Comparison of ENCODE assay signal across 1 cellular context in genomic region chr3:50423543-50423942, GRCh38.
TF ChIP-seq lines count a peak whose summit lies in the region.

No MANE protein-coding gene starts in this region.

TF ChIP-seq in HepG2, 621 proteins besides CTCF, POLR2A, EP300 and RAD21 (continued from another document):
- TF ChIP-seq, protein P1, sequence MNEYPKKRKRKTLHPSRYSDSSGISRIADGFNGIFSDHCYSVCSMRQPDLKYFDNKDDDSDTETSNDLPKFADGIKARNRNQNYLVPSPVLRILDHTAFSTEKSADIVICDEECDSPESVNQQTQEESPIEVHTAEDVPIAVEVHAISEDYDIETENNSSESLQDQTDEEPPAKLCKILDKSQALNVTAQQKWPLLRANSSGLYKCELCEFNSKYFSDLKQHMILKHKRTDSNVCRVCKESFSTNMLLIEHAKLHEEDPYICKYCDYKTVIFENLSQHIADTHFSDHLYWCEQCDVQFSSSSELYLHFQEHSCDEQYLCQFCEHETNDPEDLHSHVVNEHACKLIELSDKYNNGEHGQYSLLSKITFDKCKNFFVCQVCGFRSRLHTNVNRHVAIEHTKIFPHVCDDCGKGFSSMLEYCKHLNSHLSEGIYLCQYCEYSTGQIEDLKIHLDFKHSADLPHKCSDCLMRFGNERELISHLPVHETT (CRISPR knock-in tag; conservative IDR thresholded peaks at IDR 0.05): no peak
- TF ChIP-seq BHLHE40 (IDR thresholded peaks at IDR 0.05; ENCODE audit: low read length) (peak; percentile 55; the same call in 1 of the 2 replicates), PHF21A (CRISPR knock-in tag; IDR thresholded peaks at IDR 0.05) (no peak), ONECUT2 (CRISPR knock-in tag; IDR thresholded peaks at IDR 0.05) (no peak), GATAD2A (CRISPR knock-in tag; IDR thresholded peaks at IDR 0.05) (peak; percentile 37; the same call in 1 of the 2 replicates), ZNF772 (CRISPR knock-in tag; IDR thresholded peaks at IDR 0.05) (no peak), ZNF768 (CRISPR knock-in tag; IDR thresholded peaks at IDR 0.05) (peak; percentile 46; the same call in 1 of the 2 replicates), EHMT2 (IDR thresholded peaks at IDR 0.05; ENCODE audit: borderline replicate concordance, low read depth, low read length) (no peak), ZNF335 (CRISPR knock-in tag; IDR thresholded peaks at IDR 0.05) (no peak), SOX13 (IDR thresholded peaks at IDR 0.05) (no peak), SOX13 (CRISPR knock-in tag; conservative IDR thresholded peaks at IDR 0.05 in 1 of 2, IDR thresholded peaks at IDR 0.05 in 1 of 2) (peak in 1 of 2 experiments; percentile 31; a peak in 1 of 4 replicates), ATF3 (CRISPR knock-in tag; IDR thresholded peaks at IDR 0.05) (no peak), RARG (CRISPR knock-in tag; IDR thresholded peaks at IDR 0.05; ENCODE audit: low read depth) (no peak), RBM22 (optimal IDR thresholded peaks at IDR 0.05; ENCODE audit: low read length) (no peak), PATZ1 (CRISPR knock-in tag; IDR thresholded peaks at IDR 0.05) (peak; percentile 82), MEIS1 (CRISPR knock-in tag; IDR thresholded peaks at IDR 0.05; ENCODE audit: borderline replicate concordance) (no peak), CBFB (CRISPR knock-in tag; IDR thresholded peaks at IDR 0.05) (no peak), XRCC5 (optimal IDR thresholded peaks at IDR 0.05; ENCODE audit: low read length) (no peak), ATF7 (IDR thresholded peaks at IDR 0.05) (no peak), ATF7 (CRISPR knock-in tag; IDR thresholded peaks at IDR 0.05) (no peak)
